ENCODE assay signal across 17 cellular contexts in the genomic region with DNA sequence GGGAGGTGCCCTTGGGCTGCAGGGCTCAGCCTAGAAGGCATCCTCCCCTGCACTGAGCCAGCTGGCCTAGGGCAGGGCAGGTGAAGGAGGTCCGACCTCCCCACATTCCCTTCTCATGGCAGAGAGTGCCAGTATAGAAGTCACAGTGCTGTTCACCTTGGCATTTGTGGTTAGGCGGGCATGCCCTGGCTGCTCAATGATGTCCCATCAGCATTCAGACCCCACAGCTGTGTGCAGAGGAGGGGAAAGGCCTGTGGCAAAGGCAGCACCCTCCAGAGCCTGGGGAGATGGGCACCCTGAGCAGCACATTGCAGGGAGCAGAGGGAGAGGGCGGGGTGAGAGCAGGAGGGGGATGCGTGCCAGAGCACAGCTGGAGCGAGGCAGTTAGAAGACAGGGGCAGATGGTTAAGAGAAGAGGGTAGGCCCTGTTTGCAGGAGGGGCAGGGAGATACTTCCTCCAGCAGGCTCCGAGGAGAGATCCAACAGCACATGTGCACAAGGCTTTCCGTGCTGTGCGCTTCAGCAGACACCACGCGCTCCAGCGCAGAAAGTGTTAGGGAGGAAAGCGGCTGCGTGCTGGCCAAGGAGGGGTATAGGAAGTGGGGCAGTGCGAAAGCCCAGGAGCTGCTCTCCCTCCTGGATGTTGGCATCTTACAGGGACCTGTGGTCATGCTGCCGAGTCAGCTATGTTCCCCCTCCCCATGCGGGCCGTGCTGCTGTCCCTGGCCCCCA. TPM values are rescaled to one million over a fixed set of nuclear protein-coding genes. Genes with fewer than 3 reads are reported as not detected.
A peak's percentile ranks its signal among the peaks of the same experiment; 100 is the strongest.
DNase-seq lines count a peak whose midpoint lies in the region; FAIRE-seq lines count a peak whose summit lies in the region.
"Had no signal": no experiment of that assay in that cellular context is flagged by ENCODE, and none has a peak within 500 bp of the region (broad histone marks: within the 10 kb centered on the region; RNA-seq: fewer than 3 reads in every experiment).

No MANE protein-coding gene starts in this region.

- H3K27ac Mint-ChIP-seq in CD8-positive, alpha-beta memory T cell = no peak overlapping the region
- H3K27ac Mint-ChIP-seq: CD14-positive monocyte had no signal

- H3K36me3 Mint-ChIP-seq in CD8-positive, alpha-beta memory T cell = no peaks in the 10 kb centered on the region
- H3K36me3 Mint-ChIP-seq: CD14-positive monocyte had no signal

- CTCF ChIA-PET in CD8-positive, alpha-beta memory T cell (lab: Charles Lee) = no interaction called here

- peaks cover 0 to 32% (median 9%) of the 10 kb centered on the region in 11 experiments; a peak in 12 of 22 replicates for H4K20me1 ChIP-seq in BLaER1 treated with 17β-estradiol and CSF1 and Interleukin-3, amounts not matched to agents 10 nM and 100 nM

- H3K27ac ChIP-seq in BLaER1 treated with 17β-estradiol and CSF1 and Interleukin-3, amounts not matched to agents 10 nM and 100 nM = peak overlapping the region in 7 of 11 experiments; percentile 51 to 78 (median 70); a peak in 14 of 22 replicates
- no peak overlapping the region for H3K27ac ChIP-seq in CD8-positive, alpha-beta memory T cell (ENCODE audit: low read depth, low read length)
- H3K27ac ChIP-seq: GM23248 had no signal

- peak overlapping the region in 2 of 10 experiments; percentile 25 to 38; a peak in 1 of 20 replicates for H3K4me3 ChIP-seq in BLaER1 treated with 17β-estradiol and CSF1 and Interleukin-3, amounts not matched to agents 10 nM and 100 nM
- no peak overlapping the region for H3K4me3 ChIP-seq in CD8-positive, alpha-beta memory T cell (ENCODE audit: low read length)
- H3K4me3 ChIP-seq: GM23248 had no signal

- peak overlapping the region in 8 of 11 experiments; percentile 28 to 72 (median 52); a peak in 11 of 22 replicates for H3K9ac ChIP-seq in BLaER1 treated with 17β-estradiol and CSF1 and Interleukin-3, amounts not matched to agents 10 nM and 100 nM
- H3K9ac ChIP-seq: GM23248 had no signal

- H3K9me3 ChIP-seq in BLaER1 treated with 17β-estradiol and CSF1 and Interleukin-3, amounts not matched to agents 10 nM and 100 nM (replicated peaks in 1 of 11) = no peaks in the 10 kb centered on the region
- no peaks in the 10 kb centered on the region for H3K9me3 ChIP-seq in CD8-positive, alpha-beta memory T cell (ENCODE audit: low read length)

- H3K36me3 ChIP-seq in BLaER1 treated with 17β-estradiol and CSF1 and Interleukin-3, amounts not matched to agents 10 nM and 100 nM = no peaks in the 10 kb centered on the region
- no peaks in the 10 kb centered on the region for H3K36me3 ChIP-seq in CD8-positive, alpha-beta memory T cell (ENCODE audit: insufficient read depth, low read length)

- peak overlapping the region; percentile 44 to 93 (median 76) for H3K4me2 ChIP-seq in BLaER1 treated with 17β-estradiol and CSF1 and Interleukin-3, amounts not matched to agents 10 nM and 100 nM

- POLR2A ChIA-PET in CD8-positive, alpha-beta memory T cell (lab: Charles Lee) = no interaction called here

- DNase-seq in 8988T (peak; percentile 8), MV-4-11 (lab: John Stamatoyannopoulos, UW) (peak; percentile 49), RPMI8226 (peak; percentile 92), frontal cortex (ENCODE audit: low spot score in 2 of 2) (no peak), DMS114 treated with DMSO at 0.1 percent for 48 hours (lab: John Stamatoyannopoulos, UW; ENCODE audit: unreplicated experiment) (no peak)
- no peak for DNase-seq in CD8-positive, alpha-beta memory T cell
- DNase-seq: EL; GM23248; KG1; NCI-H1417; NCI-H1930; NCI-H526; NK-92 treated with Interleukin-12 subunit alpha and Interleukin-12 subunit beta, amount 100 ng/mL, for 24 hours; T1000 had no signal

- peaks cover 34 to 100% (median 93%) of the 10 kb centered on the region in 10 experiments for H3K4me1 ChIP-seq in BLaER1 treated with 17β-estradiol and CSF1 and Interleukin-3, amounts not matched to agents 10 nM and 100 nM
- H3K4me1 ChIP-seq in CD8-positive, alpha-beta memory T cell (ENCODE audit: insufficient read depth, low read length) = no peaks in the 10 kb centered on the region

- no peaks in the 10 kb centered on the region for H3K9me3 Mint-ChIP-seq in CD8-positive, alpha-beta memory T cell

- H3K27me3 ChIP-seq in BLaER1 treated with 17β-estradiol and CSF1 and Interleukin-3, amounts not matched to agents 10 nM and 100 nM = peaks cover 0 to 8% (median 0%) of the 10 kb centered on the region in 11 experiments; a peak in 3 of 22 replicates
- no peaks in the 10 kb centered on the region for H3K27me3 ChIP-seq in CD8-positive, alpha-beta memory T cell (ENCODE audit: insufficient read depth, low read length, poor library complexity, severe bottlenecking)

- H3K4me3 Mint-ChIP-seq in CD8-positive, alpha-beta memory T cell = no peak overlapping the region
- H3K4me3 Mint-ChIP-seq: CD14-positive monocyte had no signal

- H3K4me1 Mint-ChIP-seq in CD8-positive, alpha-beta memory T cell = no peaks in the 10 kb centered on the region
- H3K4me1 Mint-ChIP-seq: CD14-positive monocyte had no signal

- H3K27me3 Mint-ChIP-seq in CD8-positive, alpha-beta memory T cell = peaks cover 0 to 6% of the 10 kb centered on the region in 2 donors

- no peak for FAIRE-seq in frontal cortex (lab: Jason Lieb, UNC)
- FAIRE-seq: GM12891 had no signal

RNA-seq across cellular contexts. Expression of gene COL6A1, which starts 43.7 kb away (rescaled TPM):
- 41.6 TPM for total RNA-seq in frontal cortex
- total RNA-seq in CD8-positive, alpha-beta memory T cell = 10 to 100 TPM; 12.1 to 13.1 TPM
- 1.6 TPM for polyA plus RNA-seq in CD8-positive, alpha-beta memory T cell

Comparison
In these comparisons a context has a peak if more than half of its experiments do, and no peak if none do; other contexts are left out.
1. DNase-seq: peak in 8988T (single experiment), MV-4-11 (single experiment) and RPMI8226 (single experiment); none in frontal cortex (0 of 2), CD8-positive, alpha-beta memory T cell (0 of 5) and DMS114 treated with DMSO at 0.1 percent for 48 hours (single experiment).